Comparison of ENCODE assay signal across 14 cellular contexts in the genomic region with DNA sequence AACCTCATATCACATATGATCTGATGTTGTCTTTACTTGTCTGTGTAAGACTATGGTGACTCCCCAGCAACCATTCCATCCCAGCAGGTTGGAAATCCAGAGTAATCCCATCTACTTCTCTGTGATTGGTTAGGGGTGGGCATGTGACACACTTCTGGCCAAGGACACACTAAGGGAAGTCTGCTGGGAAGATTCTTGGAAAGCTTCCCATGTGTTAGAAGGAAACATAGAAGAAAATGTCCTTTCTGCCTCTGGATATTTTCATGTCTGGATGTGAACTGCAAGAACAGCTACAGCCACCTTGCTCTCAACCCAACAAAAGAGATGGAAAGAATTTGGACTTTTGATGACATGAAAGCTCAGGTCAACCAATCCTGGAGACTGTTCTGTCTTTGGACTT. TPM values are rescaled to one million over a fixed set of nuclear protein-coding genes. Genes with fewer than 3 reads are reported as not detected.
DNase-seq lines count a peak whose midpoint lies in the region; ATAC-seq and TF ChIP-seq lines count a peak whose summit lies in the region.
"Had no signal": no experiment of that assay in that cellular context is flagged by ENCODE, and none has a peak within 500 bp of the region (broad histone marks: within the 10 kb centered on the region; RNA-seq: fewer than 3 reads in every experiment).

No MANE protein-coding gene starts in this region.

- in situ Hi-C loops in transverse colon (cut with MboI; ENCODE audit: low pct_ligation_motif_present in 1 of 4, low pct_unique_long_range_greater_than_20kb in 1 of 4, low sequenced_read_pairs in 3 of 4), result no loop called here

- H3K9me3 Mint-ChIP-seq in effector memory CD8-positive, alpha-beta T cell, result no peaks in the 10 kb centered on the region

- H3K27ac Mint-ChIP-seq in effector memory CD8-positive, alpha-beta T cell, result no peak overlapping the region

- TF ChIP-seq CTCF in transverse colon (IDR thresholded peaks at IDR 0.05), result no peak

- H3K36me3 Mint-ChIP-seq in effector memory CD8-positive, alpha-beta T cell (ENCODE audit: insufficient read depth), result peaks cover 9% of the 10 kb centered on the region

- no peak for TF ChIP-seq POLR2A in transverse colon (IDR thresholded peaks at IDR 0.05)

- peaks cover 3% of the 10 kb centered on the region for H3K4me1 ChIP-seq in right cardiac atrium (ENCODE audit: control insufficient read depth, insufficient read depth, low read length)
- H3K4me1 ChIP-seq in transverse colon, result peaks cover 10 to 34% (median 17%) of the 10 kb centered on the region in 4 donors

- ATAC-seq in right cardiac atrium (peak; percentile 27 to 37), GM21447 (IDR thresholded peaks at IDR 0.05; ENCODE audit: unreplicated experiment) (no peak), GM21717 (IDR thresholded peaks at IDR 0.05; ENCODE audit: unreplicated experiment) (no peak)
- no peak for ATAC-seq in effector memory CD8-positive, alpha-beta T cell (replicated peaks)
- ATAC-seq: left lobe of liver had no signal

- no peaks in the 10 kb centered on the region for H3K36me3 ChIP-seq in transverse colon

- H3K4me3 Mint-ChIP-seq in effector memory CD8-positive, alpha-beta T cell, result no peak overlapping the region

- H3K4me3 ChIP-seq in right cardiac atrium (ENCODE audit: low read length), result no peak overlapping the region
- H3K4me3 ChIP-seq in transverse colon, result no peak overlapping the region
- H3K4me3 ChIP-seq: SK-N-MC had no signal

- H3K27me3 ChIP-seq in right cardiac atrium (ENCODE audit: control insufficient read depth, insufficient read depth), result no peaks in the 10 kb centered on the region
- no peaks in the 10 kb centered on the region for H3K27me3 ChIP-seq in transverse colon

- H3K27me3 Mint-ChIP-seq in effector memory CD8-positive, alpha-beta T cell, result no peaks in the 10 kb centered on the region

- intact Hi-C loops in right cardiac atrium (cut with DNase I) (loop anchor here in 1 of 4 donors (10.0 kb wide), 1 partner anchor 64 kb away; a partner anchor contains a TSS), transverse colon (cut with DNase I; ENCODE audit: low total_unique reads) (no loop called here)

- H3K9me3 ChIP-seq in right cardiac atrium (ENCODE audit: control insufficient read depth, low read length), result no peaks in the 10 kb centered on the region
- H3K9me3 ChIP-seq in transverse colon, result no peaks in the 10 kb centered on the region

- H3K27ac ChIP-seq in right cardiac atrium (ENCODE audit: low read length), result no peak overlapping the region
- H3K27ac ChIP-seq in transverse colon, result peak overlapping the region in 3 of 4 donors; percentile 3 to 43 (median 39)
- H3K27ac ChIP-seq: 22Rv1, SK-N-MC had no signal

- no peak for TF ChIP-seq EP300 in transverse colon (IDR thresholded peaks at IDR 0.05; ENCODE audit: low read depth)

- DNase-seq in DMS 273 (lab: John Stamatoyannopoulos, UW; ENCODE audit: unreplicated experiment) (peak; percentile 47), DMS 273 treated with DMSO at 0.1 percent for 48 hours (lab: John Stamatoyannopoulos, UW) (no peak), brain pericyte (ENCODE audit: low read depth, low spot score) (peak; percentile 26), right cardiac atrium (peak in 2 of 3 donors; percentile 26 to 59), transverse colon (no peak)
- DNase-seq in effector memory CD8-positive, alpha-beta T cell, result no peak
- DNase-seq: activated CD8-positive, alpha-beta memory T cell treated with anti-CD3 and anti-CD28 coated beads, Interleukin-2, amount 50 U/mL, for 4 hours; NCI-H2081 treated with DMSO at 0.1 percent for 48 hours; stimulated activated CD4-positive, alpha-beta T cell treated with anti-CD3 and anti-CD28 coated beads, Interleukin-15, amount 100 ng/mL, for 24 hours had no signal

- H3K4me1 Mint-ChIP-seq in effector memory CD8-positive, alpha-beta T cell (ENCODE audit: low read depth in 2 of 2), result peaks cover 19 to 21% of the 10 kb centered on the region in 2 donors

RNA-seq across cellular contexts. Expression of a gene that starts 2.6 kb away (rescaled TPM):
- total RNA-seq in right cardiac atrium (10 to 100 TPM; 26.5 to 32.6 (median 27.4) TPM), transverse colon (10 to 100 TPM; 21.2 to 53.7 (median 26.9) TPM)
- polyA plus RNA-seq in right cardiac atrium, result 18.2 TPM

Comparison
In these comparisons a context has a peak if more than half of its experiments do, and no peak if none do; other contexts are left out.
1. DNase-seq: peak in DMS 273 (single experiment), brain pericyte (single experiment) and right cardiac atrium (2 of 3); none in DMS 273 treated with DMSO at 0.1 percent for 48 hours (single experiment), transverse colon (single experiment) and effector memory CD8-positive, alpha-beta T cell (0 of 3).
2. ATAC-seq: peak in right cardiac atrium (2 of 2); none in GM21447 (single experiment), effector memory CD8-positive, alpha-beta T cell (single experiment) and GM21717 (single experiment).